In the genomic region with DNA sequence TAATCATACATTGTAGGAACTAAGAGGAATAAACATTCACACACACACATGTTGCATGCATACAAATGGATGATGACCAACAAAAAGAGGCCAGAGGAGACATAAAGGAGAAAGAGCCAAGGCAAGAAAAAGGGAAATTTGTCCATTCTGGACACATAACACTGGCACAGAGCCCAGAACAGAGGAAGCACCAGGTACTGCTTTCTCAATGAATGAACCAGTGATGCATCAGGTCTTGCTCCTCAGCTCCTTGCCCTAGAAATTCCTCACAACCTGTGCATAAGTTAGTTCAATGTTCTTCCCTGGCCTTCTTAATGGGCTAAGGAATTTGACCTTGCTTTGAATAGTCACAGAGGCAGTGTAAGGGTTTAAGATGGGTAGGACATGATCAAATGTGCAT, we compare ENCODE assay signal across 1 cellular context.
TF ChIP-seq lines count a peak whose summit lies in the region.

No MANE protein-coding gene starts in this region.

TF ChIP-seq in HepG2, 621 proteins besides CTCF, POLR2A, EP300 and RAD21 (continued from another document):
- TF ChIP-seq HOXA3 (CRISPR knock-in tag; IDR thresholded peaks at IDR 0.05): no peak
- TF ChIP-seq MAF1 (CRISPR knock-in tag; IDR thresholded peaks at IDR 0.05; ENCODE audit: borderline replicate concordance): no peak
- TF ChIP-seq, protein P1, sequence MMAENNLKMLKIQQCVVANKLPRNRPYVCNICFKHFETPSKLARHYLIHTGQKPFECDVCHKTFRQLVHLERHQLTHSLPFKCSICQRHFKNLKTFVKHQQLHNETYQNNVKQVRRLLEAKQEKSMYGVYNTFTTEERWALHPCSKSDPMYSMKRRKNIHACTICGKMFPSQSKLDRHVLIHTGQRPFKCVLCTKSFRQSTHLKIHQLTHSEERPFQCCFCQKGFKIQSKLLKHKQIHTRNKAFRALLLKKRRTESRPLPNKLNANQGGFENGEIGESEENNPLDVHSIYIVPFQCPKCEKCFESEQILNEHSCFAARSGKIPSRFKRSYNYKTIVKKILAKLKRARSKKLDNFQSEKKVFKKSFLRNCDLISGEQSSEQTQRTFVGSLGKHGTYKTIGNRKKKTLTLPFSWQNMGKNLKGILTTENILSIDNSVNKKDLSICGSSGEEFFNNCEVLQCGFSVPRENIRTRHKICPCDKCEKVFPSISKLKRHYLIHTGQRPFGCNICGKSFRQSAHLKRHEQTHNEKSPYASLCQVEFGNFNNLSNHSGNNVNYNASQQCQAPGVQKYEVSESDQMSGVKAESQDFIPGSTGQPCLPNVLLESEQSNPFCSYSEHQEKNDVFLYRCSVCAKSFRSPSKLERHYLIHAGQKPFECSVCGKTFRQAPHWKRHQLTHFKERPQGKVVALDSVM (CRISPR knock-in tag; IDR thresholded peaks at IDR 0.05): no peak
- TF ChIP-seq SIN3A (IDR thresholded peaks at IDR 0.05; ENCODE audit: borderline replicate concordance, low read depth, low read length): no peak
- no peak for TF ChIP-seq SOX6 (IDR thresholded peaks at IDR 0.05)
- TF ChIP-seq SOX6 (CRISPR knock-in tag; IDR thresholded peaks at IDR 0.05): no peak
- TF ChIP-seq ARNT2 (CRISPR knock-in tag; IDR thresholded peaks at IDR 0.05; ENCODE audit: low read depth): no peak
- TF ChIP-seq, protein P2, sequence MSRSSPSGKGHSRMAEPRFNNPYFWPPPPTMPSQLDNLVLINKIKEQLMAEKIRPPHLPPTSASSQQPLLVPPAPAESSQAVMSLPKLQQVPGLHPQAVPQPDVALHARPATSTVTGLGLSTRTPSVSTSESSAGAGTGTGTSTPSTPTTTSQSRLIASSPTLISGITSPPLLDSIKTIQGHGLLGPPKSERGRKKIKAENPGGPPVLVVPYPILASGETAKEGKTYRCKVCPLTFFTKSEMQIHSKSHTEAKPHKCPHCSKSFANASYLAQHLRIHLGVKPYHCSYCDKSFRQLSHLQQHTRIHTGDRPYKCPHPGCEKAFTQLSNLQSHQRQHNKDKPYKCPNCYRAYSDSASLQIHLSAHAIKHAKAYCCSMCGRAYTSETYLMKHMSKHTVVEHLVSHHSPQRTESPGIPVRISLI (CRISPR knock-in tag; IDR thresholded peaks at IDR 0.05; ENCODE audit: borderline replicate concordance): no peak
